In genomic region chr3:23653647-23654525, GRCh38 we compare ENCODE assay signal across 8 cellular contexts.
A peak's percentile ranks its signal among the peaks of the same experiment; 100 is the strongest.
DNase-seq lines count a peak whose midpoint lies in the region; ATAC-seq and TF ChIP-seq lines count a peak whose summit lies in the region.

No MANE protein-coding gene starts in this region.

- no peaks in the 10 kb centered on the region for H3K9me3 ChIP-seq in fibroblast of lung (ENCODE audit: control insufficient read depth, insufficient read depth, low read depth, low read length)
- no peaks in the 10 kb centered on the region for H3K9me3 ChIP-seq in mammary epithelial cell (replicated peaks; ENCODE audit: insufficient read depth, low read length)

- H3K9ac ChIP-seq in fibroblast of lung (ENCODE audit: insufficient read depth, low read length) (no peak overlapping the region), mammary epithelial cell (ENCODE audit: insufficient read depth, low read length) (no peak overlapping the region)

- no peaks in the 10 kb centered on the region for H3K79me2 ChIP-seq in fibroblast of lung (ENCODE audit: control insufficient read depth, insufficient read depth, low read length)
- no peaks in the 10 kb centered on the region for H3K79me2 ChIP-seq in mammary epithelial cell (ENCODE audit: insufficient read depth, low read length)

- intact Hi-C loops in mammary epithelial cell (cut with micrococcal nuclease), result no loop called here

- in situ Hi-C loops in G401 (cut with HindIII; ENCODE audit: low sequenced_read_pairs) (no loop called here), mammary epithelial cell (cut with MboI; ENCODE audit: low sequenced_read_pairs in 2 of 2) (no loop called here)

- no peak for TF ChIP-seq CTCF in fibroblast of lung (conservative IDR thresholded peaks at IDR 0.05 in 1 of 2, IDR thresholded peaks at IDR 0.05 in 1 of 2; ENCODE audit: low read depth in 1 of 2, low read length in 2 of 2)
- TF ChIP-seq CTCF in mammary epithelial cell (conservative IDR thresholded peaks at IDR 0.05 in 1 of 2, IDR thresholded peaks at IDR 0.05 in 1 of 2; ENCODE audit: extremely low read depth in 1 of 2, insufficient read depth in 1 of 2, low read depth in 1 of 2, low read length in 2 of 2), result no peak

- H3K4me2 ChIP-seq in fibroblast of lung (ENCODE audit: extremely low read depth, insufficient read depth, low read length) (no peak overlapping the region), mammary epithelial cell (ENCODE audit: insufficient read depth, low read depth, low read length) (no peak overlapping the region)

- CTCF ChIA-PET in mammary epithelial cell (lab: Charles Lee; ENCODE audit: low non-redundant PET), result no interaction called here

- H3K4me3 ChIP-seq in fibroblast of lung (replicated peaks in 1 of 4; ENCODE audit: control extremely low read depth in 1 of 4, insufficient read depth in 1 of 4, low read depth in 3 of 4, low read length in 4 of 4) (no peak overlapping the region), mammary epithelial cell (replicated peaks in 1 of 3; ENCODE audit: insufficient read depth in 1 of 3, low read depth in 2 of 3, low read length in 3 of 3) (no peak overlapping the region)

- peaks cover 14% of the 10 kb centered on the region for H3K4me1 ChIP-seq in fibroblast of lung (ENCODE audit: control insufficient read depth, extremely low read depth, insufficient read depth, low read length)
- peaks cover 22% of the 10 kb centered on the region for H3K4me1 ChIP-seq in mammary epithelial cell (ENCODE audit: insufficient read depth, low read length)

- H2AFZ ChIP-seq in fibroblast of lung (ENCODE audit: low read length), result peak overlapping the region; percentile 49
- H2AFZ ChIP-seq in mammary epithelial cell (ENCODE audit: low read depth, low read length), result no peak overlapping the region

- no TSS peak for BruUV-seq in mammary epithelial cell (replicated peaks; lab: Mats Ljungman, UMichigan)

- H3K36me3 ChIP-seq in fibroblast of lung (ENCODE audit: control insufficient read depth, insufficient read depth, low read length) (no peaks in the 10 kb centered on the region), mammary epithelial cell (ENCODE audit: insufficient read depth, low read length) (no peaks in the 10 kb centered on the region)

- no peaks in the 10 kb centered on the region for H3K27me3 ChIP-seq in fibroblast of lung (ENCODE audit: control insufficient read depth, insufficient read depth, low read length)
- H3K27me3 ChIP-seq in mammary epithelial cell (ENCODE audit: insufficient read depth, low read length), result no peaks in the 10 kb centered on the region

- DNase-seq in fibroblast of lung (ENCODE audit: low read depth in 2 of 2), result no peak
- no peak for DNase-seq in G401 (ENCODE audit: low spot score)
- DNase-seq in activated CD4-positive, CD25-positive, alpha-beta regulatory T cell treated with anti-CD3 and anti-CD28 coated beads, Interleukin-2, amount 50 U/mL, for 72 hours, result no peak
- no peak for DNase-seq in mammary epithelial cell
- DNase-seq in NCI-H748 treated with DMSO at 0.1 percent for 48 hours (lab: John Stamatoyannopoulos, UW), result no peak

- H3K27ac ChIP-seq in fibroblast of lung (ENCODE audit: insufficient read depth, low read length) (no peak overlapping the region), mammary epithelial cell (ENCODE audit: insufficient read depth, low read depth, low read length) (no peak overlapping the region)

- H4K20me1 ChIP-seq in fibroblast of lung (ENCODE audit: control insufficient read depth, extremely low read depth, insufficient read depth, low read length) (no peaks in the 10 kb centered on the region), mammary epithelial cell (ENCODE audit: insufficient read depth, low read length) (no peaks in the 10 kb centered on the region)

- ATAC-seq in GM18520 (IDR thresholded peaks at IDR 0.05; ENCODE audit: unreplicated experiment), result peak; percentile 91
- ATAC-seq in GM21515 (IDR thresholded peaks at IDR 0.05; ENCODE audit: unreplicated experiment), result peak; percentile 94
- peak; percentile 89 for ATAC-seq in HG03139 (IDR thresholded peaks at IDR 0.05; ENCODE audit: unreplicated experiment)

- dilution Hi-C loops in mammary epithelial cell (cut with HindIII; ENCODE audit: low sequenced_read_pairs), result no loop called here

- WGBS in mammary epithelial cell (ENCODE audit: low coverage, missing lambda C conversion rate), result 74% methylated on average over 9 of the region's 9 CpGs
